7 cellular contexts compared by ENCODE assay signal in genomic region chr11:100750566-100750891, GRCh38.
DNase-seq lines count a peak whose midpoint lies in the region; ATAC-seq, FAIRE-seq and TF ChIP-seq lines count a peak whose summit lies in the region.
"Not testable (repeated sequence)": the region's sequence is repeated elsewhere in the genome, so short reads cannot be mapped to it uniquely, and the experiment has no call there.

No MANE protein-coding gene starts in this region.

- H3K27ac Mint-ChIP-seq in MCF 10A (ENCODE audit: low read depth, unreplicated experiment) (peak overlapping the region; percentile 44), neural crest cell (ENCODE audit: unreplicated experiment) (peak overlapping the region; percentile 65)
- not testable (repeated sequence) for H3K27ac Mint-ChIP-seq in endothelial cell (ENCODE audit: unreplicated experiment)

- not testable (repeated sequence) for H3K4me3 Mint-ChIP-seq in MCF 10A (ENCODE audit: unreplicated experiment); neural crest cell
- H3K4me3 Mint-ChIP-seq in endothelial cell (ENCODE audit: unreplicated experiment) = peak overlapping the region; percentile 52

- not testable (repeated sequence) for H3K36me3 Mint-ChIP-seq in MCF 10A (ENCODE audit: insufficient read depth, unreplicated experiment); neural crest cell (ENCODE audit: low read depth)
- peaks cover 18% of the 10 kb centered on the region for H3K36me3 Mint-ChIP-seq in endothelial cell (ENCODE audit: low read depth, unreplicated experiment)

- RAD21 ChIA-PET in HCT116 (lab: Charles Lee; ENCODE audit: low non-redundant PET in 1 of 2, low total read pairs in 2 of 2, uncharacterized antibody in 2 of 2, unreplicated experiment in 2 of 2) = not testable (repeated sequence)

- not testable (repeated sequence) for H3K27me3 ChIP-seq in HCT116 (ENCODE audit: insufficient read depth, low read length); OCI-LY3 (ENCODE audit: low read depth, low read length)

- not testable (repeated sequence) for TF ChIP-seq RAD21 in A549 (conservative IDR thresholded peaks at IDR 0.05 in 1 of 2, IDR thresholded peaks at IDR 0.05 in 1 of 2); HCT116 (IDR thresholded peaks at IDR 0.05; ENCODE audit: low read depth)

- peaks cover 20% of the 10 kb centered on the region for H3K4me1 Mint-ChIP-seq in MCF 10A (ENCODE audit: insufficient read depth, unreplicated experiment)
- H3K4me1 Mint-ChIP-seq in endothelial cell (ENCODE audit: unreplicated experiment) = peaks cover 34% of the 10 kb centered on the region
- H3K4me1 Mint-ChIP-seq in neural crest cell = peaks cover 30% of the 10 kb centered on the region

- H3K9me2 ChIP-seq in HCT116 (ENCODE audit: insufficient read depth) = not testable (repeated sequence)

- CTCF ChIA-PET in A549 (lab: Yijun Ruan, JAX) (interaction anchor here (0.7 kb wide), 1 partner anchor 26 kb away, joined by 3 read pairs; no protein-coding TSS in a partner anchor), MCF 10A (lab: Yijun Ruan, JAX) (interaction anchor here (0.7 to 0.8 kb wide), 2 partner anchors 24 to 26 kb away, joined by 3 read pairs; no protein-coding TSS in a partner anchor)
- CTCF ChIA-PET in HCT116 (lab: Charles Lee) = not testable (repeated sequence)

- not testable (repeated sequence) for TF ChIP-seq POLR2A in A549 (IDR thresholded peaks at IDR 0.05; ENCODE audit: low read length); HCT116 (IDR thresholded peaks at IDR 0.05; ENCODE audit: borderline replicate concordance, extremely low read depth, insufficient read depth, insufficient read length)

- peaks cover 25% of the 10 kb centered on the region for H3K4me1 ChIP-seq in A549
- H3K4me1 ChIP-seq in HCT116 (ENCODE audit: control insufficient read depth in 1 of 2, insufficient read depth in 2 of 2, low read length in 2 of 2) = peaks cover 60 to 88% of the 10 kb centered on the region in 2 experiments
- H3K4me1 ChIP-seq in OCI-LY3 (ENCODE audit: low read length) = peaks cover 47% of the 10 kb centered on the region

- H3K9me3 Mint-ChIP-seq in MCF 10A (ENCODE audit: unreplicated experiment); neural crest cell: not testable (repeated sequence)
- H3K9me3 Mint-ChIP-seq in endothelial cell (ENCODE audit: unreplicated experiment) = peaks cover 17% of the 10 kb centered on the region

- not testable (repeated sequence) for H3K4me2 ChIP-seq in A549; OCI-LY3 (ENCODE audit: low read length)
- peak overlapping the region; percentile 68 for H3K4me2 ChIP-seq in HCT116 (ENCODE audit: low read length)

- TF ChIP-seq EP300 in A549 (IDR thresholded peaks at IDR 0.05) = not testable (repeated sequence)

- not testable (repeated sequence) for H3K27me3 Mint-ChIP-seq in MCF 10A (ENCODE audit: insufficient read depth, unreplicated experiment); endothelial cell (ENCODE audit: unreplicated experiment); neural crest cell (ENCODE audit: low read depth)

- POLR2A ChIA-PET in A549 (lab: Yijun Ruan, JAX) = not testable (repeated sequence)
- POLR2A ChIA-PET in HCT116 (lab: Charles Lee) (interaction anchor here (0.7 kb wide), 1 partner anchor 25 kb away, joined by 4 read pairs; no protein-coding TSS in a partner anchor), MCF 10A (lab: Yijun Ruan, JAX) (interaction anchor here (0.5 kb wide), 1 partner anchor 19 kb away, joined by 3 read pairs; no protein-coding TSS in a partner anchor)

- not testable (repeated sequence) for H3K9me3 ChIP-seq in A549; HCT116 (ENCODE audit: control insufficient read depth in 1 of 2, insufficient read depth in 1 of 2, low read depth in 1 of 2, low read length in 2 of 2); OCI-LY3 (ENCODE audit: insufficient read depth, low read length)

- H3K36me3 ChIP-seq in HCT116 (ENCODE audit: control insufficient read depth in 1 of 2, insufficient read depth in 2 of 2, low read length in 2 of 2); OCI-LY3 (replicated peaks; ENCODE audit: low read depth, low read length): not testable (repeated sequence)

- peak in 1 of 2 experiments; percentile 40 for DNase-seq in A549 (ENCODE audit: low read depth in 1 of 2, low spot score in 1 of 2)
- DNase-seq in HCT116 (ENCODE audit: low read depth, low spot score); endothelial cell (ENCODE audit: low spot score); neural crest cell (ENCODE audit: low read depth, low spot score): not testable (repeated sequence)
- peak; percentile 9 for DNase-seq in RKO (ENCODE audit: low spot score)
- peak; percentile 35 for DNase-seq in MCF 10A (ENCODE audit: unreplicated experiment)

- 66% methylated on average over 7 of the region's 7 CpGs for WGBS in A549 (ENCODE audit: missing lambda C conversion rate)

- not testable (repeated sequence) for H3K4me3 ChIP-seq in A549; HCT116 (replicated peaks in 1 of 2; ENCODE audit: low read depth in 1 of 2, low read length in 2 of 2); OCI-LY3 (ENCODE audit: low read length)

- not testable (repeated sequence) for ATAC-seq in A549, HCT116

- intact Hi-C loops in HCT116 (cut with micrococcal nuclease) = loop anchor here (1.0 kb wide), 1 partner anchor 27 kb away; no protein-coding TSS in a partner anchor
- intact Hi-C loops in MCF 10A (cut with micrococcal nuclease) = not testable (repeated sequence)

- H2AFZ ChIP-seq in HCT116 (ENCODE audit: low read depth, low read length, poor library complexity, severe bottlenecking); OCI-LY3 (ENCODE audit: low read depth, low read length): not testable (repeated sequence)

- BruUV-seq in HCT116 (replicated peaks; lab: Mats Ljungman, UMichigan); MCF 10A (replicated peaks; lab: Mats Ljungman, UMichigan): not testable (repeated sequence)

- H3K27ac ChIP-seq in A549 (peak overlapping the region in 1 of 2 experiments; percentile 55; a peak in 3 of 6 replicates), HCT116 (ENCODE audit: low read depth, low read length) (peak overlapping the region; percentile 85), OCI-LY3 (ENCODE audit: low read length) (peak overlapping the region; percentile 81)

- TF ChIP-seq CTCF in A549 (IDR thresholded peaks at IDR 0.05); HCT116 (IDR thresholded peaks at IDR 0.05 in 2 of 3, conservative IDR thresholded peaks at IDR 0.05 in 1 of 3; ENCODE audit: borderline replicate concordance in 1 of 3, insufficient read depth in 1 of 3, low read depth in 2 of 3, low read length in 2 of 3); OCI-LY3 (IDR thresholded peaks at IDR 0.05; ENCODE audit: low read depth, low read length); MCF 10A (IDR thresholded peaks at IDR 0.05; ENCODE audit: unreplicated experiment); endothelial cell (IDR thresholded peaks at IDR 0.05; ENCODE audit: unreplicated experiment); neural crest cell (conservative IDR thresholded peaks at IDR 0.05): not testable (repeated sequence)

- FAIRE-seq in A549 (lab: Jason Lieb, UNC) = not testable (repeated sequence)

- H3K9ac ChIP-seq in HCT116 (ENCODE audit: low read length) = peak overlapping the region; percentile 43
- H3K9ac ChIP-seq in OCI-LY3 (ENCODE audit: low read length) = peak overlapping the region; percentile 13; the same call in 1 of the 2 replicates

- H3K79me2 ChIP-seq in HCT116 (ENCODE audit: insufficient read depth, low read length) (peaks cover 54% of the 10 kb centered on the region), OCI-LY3 (ENCODE audit: low read length) (peaks cover 13% of the 10 kb centered on the region; the same call in 1 of the 2 replicates)

- not testable (repeated sequence) for H4K20me1 ChIP-seq in HCT116 (ENCODE audit: insufficient read depth); OCI-LY3 (ENCODE audit: insufficient read depth, low read length)

TF ChIP-seq in A549, 52 proteins besides CTCF, POLR2A, EP300 and RAD21:
- not testable (repeated sequence) for TF ChIP-seq FOSL2 (IDR thresholded peaks at IDR 0.05)
- TF ChIP-seq FOSL2 (CRISPR knock-in tag; IDR thresholded peaks at IDR 0.05) (peak; percentile 69), MAX (IDR thresholded peaks at IDR 0.05) (0 out of 2 replicates have a peak, but pooled peaks have one; percentile 33)

TF ChIP-seq in HCT116, 20 proteins besides CTCF, POLR2A, EP300 and RAD21:
- peak; percentile 62; the same call in 1 of the 2 replicates for TF ChIP-seq CBX3 (IDR thresholded peaks at IDR 0.05; ENCODE audit: low read depth)
- TF ChIP-seq MAX (IDR thresholded peaks at IDR 0.05) = 0 out of 2 replicates have a peak, but pooled peaks have one; percentile 1
- TF ChIP-seq FOSL1 (IDR thresholded peaks at IDR 0.05; ENCODE audit: low read depth) = peak; percentile 95
- TF ChIP-seq SRF (IDR thresholded peaks at IDR 0.05; ENCODE audit: low read depth) = peak; percentile 84
- peak; percentile 88 for TF ChIP-seq JUND (IDR thresholded peaks at IDR 0.05)
- peak; percentile 53 for TF ChIP-seq SP1 (IDR thresholded peaks at IDR 0.05; ENCODE audit: low read depth)
TF ChIP-seq in HCT116: peak in this region for 6; not testable (repeated sequence) for 14.
